In the genomic region with DNA sequence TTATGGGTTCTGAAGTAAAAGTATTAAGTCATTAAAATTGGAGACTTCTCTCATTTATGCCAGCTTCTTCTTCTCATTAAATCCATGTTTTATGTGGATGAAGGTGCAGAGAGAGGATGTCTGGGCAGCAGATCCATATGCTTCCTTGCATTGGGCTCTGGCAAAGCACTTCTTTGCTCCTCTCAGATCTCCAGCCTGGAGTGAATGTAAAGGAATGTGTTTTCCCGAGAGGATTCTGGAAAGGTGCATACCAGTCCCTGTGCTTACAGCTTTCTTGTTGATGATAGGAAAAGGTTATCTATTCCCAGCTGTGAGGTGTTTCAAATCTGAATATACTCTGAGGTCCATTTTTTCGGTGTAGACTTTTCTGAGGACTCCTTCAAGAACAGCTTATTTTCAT, we compare ENCODE assay signal across 22 cellular contexts.
"Had no signal": no experiment of that assay in that cellular context is flagged by ENCODE, and none has a peak within 500 bp of the region (broad histone marks: within the 10 kb centered on the region; RNA-seq: fewer than 3 reads in every experiment).

No MANE protein-coding gene starts in this region.

- ATAC-seq: body of pancreas; foreskin keratinocyte; left lung; naive thymus-derived CD4-positive, alpha-beta T cell; stimulated activated naive CD8-positive, alpha-beta T cell treated with anti-CD3 and anti-CD28 coated beads, Interleukin-15, Interleukin-2, amounts not matched to agents 100 U/mL and 50 U/mL, for 24 hours; T-helper 17 cell; upper lobe of right lung had no signal

- H3K36me3 ChIP-seq: left lung, prostate gland, thyroid gland, upper lobe of right lung had no signal

- H3K4me3 ChIP-seq: body of pancreas, left lung, lung, prostate gland, thyroid gland, upper lobe of right lung had no signal

- H3K27ac Mint-ChIP-seq: activated CD4-positive, alpha-beta memory T cell treated with anti-CD3 and anti-CD28 coated beads, Interleukin-2, amount 10 ng/mL, durations not matched to agents 7 days and 5 days; activated T-helper 1 cell treated with anti-CD3 and anti-CD28 coated beads, Interleukin-12 subunit alpha, Interleukin-12 subunit beta, Interleukin-2, Interleukin-4 antibody, amounts not matched to agents 30 ng/mL and 10 ng/mL and 1 ng/mL, durations not matched to agents 14 hours and 24 hours and 36 hours; dendritic cell treated with granulocyte-macrophage colony-stimulating factor and Interleukin-4, amounts not matched to agents 40 ng/mL and 50 ng/mL, for 4 days; naive thymus-derived CD4-positive, alpha-beta T cell; T-helper 17 cell had no signal

- H3K36me3 Mint-ChIP-seq: naive thymus-derived CD4-positive, alpha-beta T cell had no signal

- H3K9me3 ChIP-seq: body of pancreas, left lung, prostate gland, thyroid gland, upper lobe of right lung had no signal

- H3K4me1 Mint-ChIP-seq: activated CD4-positive, alpha-beta memory T cell treated with anti-CD3 and anti-CD28 coated beads, Interleukin-2, amount 10 ng/mL, durations not matched to agents 7 days and 5 days; naive thymus-derived CD4-positive, alpha-beta T cell; T-helper 17 cell had no signal

- H3K4me3 Mint-ChIP-seq: activated CD4-positive, alpha-beta memory T cell treated with anti-CD3 and anti-CD28 coated beads, Interleukin-2, amount 10 ng/mL, durations not matched to agents 7 days and 5 days; activated T-helper 1 cell treated with anti-CD3 and anti-CD28 coated beads, Interleukin-12 subunit alpha, Interleukin-12 subunit beta, Interleukin-2, Interleukin-4 antibody, amounts not matched to agents 30 ng/mL and 10 ng/mL and 1 ng/mL, durations not matched to agents 14 hours and 24 hours and 36 hours; dendritic cell treated with granulocyte-macrophage colony-stimulating factor and Interleukin-4, amounts not matched to agents 40 ng/mL and 50 ng/mL, for 4 days; naive thymus-derived CD4-positive, alpha-beta T cell; neural crest cell; T-helper 17 cell had no signal

- DNase-seq: activated CD4-positive, alpha-beta memory T cell treated with anti-CD3 and anti-CD28 coated beads, Interleukin-2, amount 10 ng/mL, durations not matched to agents 7 days and 5 days; activated CD4-positive, alpha-beta T cell treated with anti-CD3 and anti-CD28 coated beads for 4 hours; activated CD4-positive, CD25-positive, alpha-beta regulatory T cell; activated gamma-delta T cell; activated naive CD4-positive, alpha-beta T cell treated with anti-CD3 and anti-CD28 coated beads, Interleukin-2, amount 50 U/mL, for 16 hours; body of pancreas; effector CD8-positive, alpha-beta T cell; foreskin keratinocyte; kidney glomerular epithelial cell; left lung; naive thymus-derived CD4-positive, alpha-beta T cell; stimulated activated CD4-positive, alpha-beta T cell treated with anti-CD3 and anti-CD28 coated beads, Interleukin-4, amount 100 ng/mL, for 4 hours; stimulated activated naive CD8-positive, alpha-beta T cell treated with anti-CD3 and anti-CD28 coated beads, Interleukin-15, Interleukin-2, amounts not matched to agents 100 U/mL and 50 U/mL, for 24 hours; SW 1271; T-helper 17 cell; thyroid gland; upper lobe of right lung had no signal

- H3K27me3 ChIP-seq: body of pancreas, foreskin keratinocyte, left lung, thyroid gland, upper lobe of right lung had no signal

- H3K27me3 Mint-ChIP-seq: activated CD4-positive, alpha-beta memory T cell treated with anti-CD3 and anti-CD28 coated beads, Interleukin-2, amount 10 ng/mL, durations not matched to agents 7 days and 5 days; dendritic cell treated with granulocyte-macrophage colony-stimulating factor and Interleukin-4, amounts not matched to agents 40 ng/mL and 50 ng/mL, for 4 days; naive thymus-derived CD4-positive, alpha-beta T cell; T-helper 17 cell had no signal

- H3K27ac ChIP-seq: body of pancreas, foreskin keratinocyte, left lung, prostate gland, thyroid gland, upper lobe of right lung had no signal

- H3K9me3 Mint-ChIP-seq: activated CD4-positive, alpha-beta memory T cell treated with anti-CD3 and anti-CD28 coated beads, Interleukin-2, amount 10 ng/mL, durations not matched to agents 7 days and 5 days; activated T-helper 1 cell treated with anti-CD3 and anti-CD28 coated beads, Interleukin-12 subunit alpha, Interleukin-12 subunit beta, Interleukin-2, Interleukin-4 antibody, amounts not matched to agents 30 ng/mL and 10 ng/mL and 1 ng/mL, durations not matched to agents 14 hours and 24 hours and 36 hours; dendritic cell treated with granulocyte-macrophage colony-stimulating factor and Interleukin-4, amounts not matched to agents 40 ng/mL and 50 ng/mL, for 4 days; neural crest cell had no signal

- H3K4me1 ChIP-seq: body of pancreas, foreskin keratinocyte, left lung, prostate gland, thyroid gland, upper lobe of right lung had no signal
